ENCODE assay signal across 20 cellular contexts in genomic region chr12:102371177-102371576, GRCh38.
A peak's percentile ranks its signal among the peaks of the same experiment; 100 is the strongest.
DNase-seq lines count a peak whose midpoint lies in the region; ATAC-seq, FAIRE-seq and TF ChIP-seq lines count a peak whose summit lies in the region.
"Had no signal": no experiment of that assay in that cellular context is flagged by ENCODE, and none has a peak within 500 bp of the region (broad histone marks: within the 10 kb centered on the region; RNA-seq: fewer than 3 reads in every experiment).

No MANE protein-coding gene starts in this region.

- no TSS peak for BruUV-seq in GM12878 (replicated peaks; lab: Mats Ljungman, UMichigan)

- peak; percentile 86 for ATAC-seq in activated CD8-positive, alpha-beta T cell treated with anti-CD3 and anti-CD28 coated beads for 36 hours
- ATAC-seq in activated CD8-positive, alpha-beta T cell treated with anti-CD3 and anti-CD28 coated beads, Interleukin-2, amount 10 ng/mL, durations not matched to agents 7 days and 5 days: no peak
- ATAC-seq in GM12878: no peak
- ATAC-seq in stimulated activated naive CD8-positive, alpha-beta T cell treated with anti-CD3 and anti-CD28 coated beads, Interleukin-15, Interleukin-2, amounts not matched to agents 100 U/mL and 50 U/mL, for 24 hours: peak; percentile 81
- ATAC-seq in GM19467 (IDR thresholded peaks at IDR 0.05; ENCODE audit: unreplicated experiment): no peak

- intact Hi-C loops in activated CD8-positive, alpha-beta T cell treated with anti-CD3 and anti-CD28 coated beads for 36 hours (cut with micrococcal nuclease): loop anchor here (10.0 kb wide), 1 partner anchor 114 kb away; the partner anchor contains the start of gene IGF1
- intact Hi-C loops in GM12878 (cut with micrococcal nuclease; ENCODE audit: unreplicated experiment): no loop called here

- FAIRE-seq in GM12878 (lab: Jason Lieb, UNC): no peak
- FAIRE-seq: D721Med, HTR-8/SVneo had no signal

- H3K4me1 Mint-ChIP-seq in activated CD8-positive, alpha-beta T cell treated with anti-CD3 and anti-CD28 coated beads for 36 hours (ENCODE audit: low read depth): peaks cover 5% of the 10 kb centered on the region
- peaks cover 9% of the 10 kb centered on the region for H3K4me1 Mint-ChIP-seq in activated CD8-positive, alpha-beta T cell treated with anti-CD3 and anti-CD28 coated beads, Interleukin-2, amount 10 ng/mL, durations not matched to agents 7 days and 5 days (ENCODE audit: low read depth)

- in situ Hi-C loops in GM12878 (cut with MboI): no loop called here

- no peaks in the 10 kb centered on the region for H3K36me3 Mint-ChIP-seq in activated CD8-positive, alpha-beta T cell treated with anti-CD3 and anti-CD28 coated beads for 36 hours (ENCODE audit: low read depth)
- no peaks in the 10 kb centered on the region for H3K36me3 Mint-ChIP-seq in activated CD8-positive, alpha-beta T cell treated with anti-CD3 and anti-CD28 coated beads, Interleukin-2, amount 10 ng/mL, durations not matched to agents 7 days and 5 days (ENCODE audit: low read depth)

- no peak overlapping the region for H3K4me3 Mint-ChIP-seq in activated CD8-positive, alpha-beta T cell treated with anti-CD3 and anti-CD28 coated beads for 36 hours
- H3K4me3 Mint-ChIP-seq in activated CD8-positive, alpha-beta T cell treated with anti-CD3 and anti-CD28 coated beads, Interleukin-2, amount 10 ng/mL, durations not matched to agents 7 days and 5 days: no peak overlapping the region

- peaks cover 3% of the 10 kb centered on the region for H3K27me3 Mint-ChIP-seq in activated CD8-positive, alpha-beta T cell treated with anti-CD3 and anti-CD28 coated beads for 36 hours
- H3K27me3 Mint-ChIP-seq in activated CD8-positive, alpha-beta T cell treated with anti-CD3 and anti-CD28 coated beads, Interleukin-2, amount 10 ng/mL, durations not matched to agents 7 days and 5 days (ENCODE audit: low read depth): peaks cover 2% of the 10 kb centered on the region

- TF ChIP-seq CTCF in activated CD8-positive, alpha-beta T cell treated with anti-CD3 and anti-CD28 coated beads for 36 hours (IDR thresholded peaks at IDR 0.05): no peak
- no peak for TF ChIP-seq CTCF in GM12878 (IDR thresholded peaks at IDR 0.05 in 2 of 3, conservative IDR thresholded peaks at IDR 0.05 in 1 of 3; ENCODE audit: control insufficient read depth in 2 of 3, extremely low read depth in 1 of 3, insufficient read depth in 1 of 3, low read depth in 3 of 3, low read length in 3 of 3)

- RAD21 ChIA-PET in GM12878 (lab: Charles Lee; ENCODE audit: unreplicated experiment): no interaction called here

- H3K79me2 ChIP-seq in GM12878 (ENCODE audit: control insufficient read depth, insufficient read depth, low read length): no peaks in the 10 kb centered on the region

- no peak for TF ChIP-seq POLR2A in GM12878 (IDR thresholded peaks at IDR 0.05; ENCODE audit: low read depth, low read length)

- SMC1A ChIA-PET in GM12878 (lab: Charles Lee; ENCODE audit: uncharacterized antibody, unreplicated experiment): no interaction called here

- no peaks in the 10 kb centered on the region for H4K20me1 ChIP-seq in GM12878 (ENCODE audit: control insufficient read depth, insufficient read depth)

- H3K36me3 ChIP-seq in GM12878 (ENCODE audit: control insufficient read depth in 2 of 2, insufficient read depth in 2 of 2, low read length in 1 of 2): no peaks in the 10 kb centered on the region
- H3K36me3 ChIP-seq: BE2C had no signal

- H3K27me3 ChIP-seq in GM12878 (replicated peaks in 1 of 2; ENCODE audit: control insufficient read depth in 2 of 2, insufficient read depth in 2 of 2, low read length in 1 of 2): no peaks in the 10 kb centered on the region
- H3K27me3 ChIP-seq: BE2C had no signal

- 3% methylated on average over 2 of the region's 2 CpGs for WGBS in GM12878 (ENCODE audit: insufficient coverage, insufficient replicate concordance, low lambda C conversion rate, missing lambda C conversion rate)

- no peak overlapping the region for H2AFZ ChIP-seq in GM12878 (ENCODE audit: control insufficient read depth, low read depth, low read length)
- H2AFZ ChIP-seq: PC-9 had no signal

- peak; percentile 31 for DNase-seq in activated CD8-positive, alpha-beta T cell treated with anti-CD3 and anti-CD28 coated beads for 36 hours
- no peak for DNase-seq in activated CD8-positive, alpha-beta T cell treated with anti-CD3 and anti-CD28 coated beads, Interleukin-2, amount 10 ng/mL, durations not matched to agents 7 days and 5 days
- DNase-seq in stimulated activated CD4-positive, alpha-beta T cell treated with anti-CD3 and anti-CD28 coated beads, Interleukin-15, amount 100 ng/mL, for 24 hours: peak; percentile 5
- DNase-seq in stimulated activated CD4-positive, alpha-beta T cell treated with anti-CD3 and anti-CD28 coated beads, Interleukin-12 subunit alpha, Interleukin-12 subunit beta, amount 100 ng/mL, for 4 hours: no peak
- DNase-seq in GM12878 (ENCODE audit: low read depth, low spot score): no peak
- peak; percentile 6 for DNase-seq in stimulated activated naive CD8-positive, alpha-beta T cell treated with anti-CD3 and anti-CD28 coated beads, Interleukin-15, Interleukin-2, amounts not matched to agents 100 U/mL and 50 U/mL, for 24 hours
- DNase-seq in stimulated activated naive CD4-positive, alpha-beta T cell (lab: John Stamatoyannopoulos, UW): no peak
- DNase-seq: BE2C, DMS53, GDM1, KG1, NCI-H1092, NCI-H1436, NCI-H1930, NCI-H510A, PC-9, RPMI8226 had no signal

- CTCF ChIA-PET in activated CD8-positive, alpha-beta T cell treated with anti-CD3 and anti-CD28 coated beads for 36 hours (lab: Charles Lee): no interaction called here
- CTCF ChIA-PET in activated CD8-positive, alpha-beta T cell treated with anti-CD3 and anti-CD28 coated beads, Interleukin-2, amount 10 ng/mL, durations not matched to agents 7 days and 5 days (lab: Charles Lee): no interaction called here
- CTCF ChIA-PET in GM12878 (lab: Yijun Ruan, JAX): no interaction called here

- peaks cover 12% of the 10 kb centered on the region for H3K9me3 Mint-ChIP-seq in activated CD8-positive, alpha-beta T cell treated with anti-CD3 and anti-CD28 coated beads for 36 hours
- no peaks in the 10 kb centered on the region for H3K9me3 Mint-ChIP-seq in activated CD8-positive, alpha-beta T cell treated with anti-CD3 and anti-CD28 coated beads, Interleukin-2, amount 10 ng/mL, durations not matched to agents 7 days and 5 days (ENCODE audit: insufficient read depth)

- H3K4me1 ChIP-seq in GM12878 (ENCODE audit: control insufficient read depth, insufficient read depth, low read length): no peaks in the 10 kb centered on the region
- H3K4me1 ChIP-seq: BE2C had no signal

- H3K4me3 ChIP-seq in GM12878: no peak overlapping the region
- H3K4me3 ChIP-seq: PC-9 had no signal

- H3K27ac ChIP-seq in GM12878 (ENCODE audit: control insufficient read depth, insufficient read depth): no peak overlapping the region
- H3K27ac ChIP-seq: PC-9 had no signal

- H3K4me2 ChIP-seq in GM12878 (ENCODE audit: control insufficient read depth, insufficient read depth): no peak overlapping the region
- H3K4me2 ChIP-seq: PC-9 had no signal

- H3K9ac ChIP-seq in GM12878 (ENCODE audit: control insufficient read depth, insufficient read depth, low read length): no peak overlapping the region

- no peak for TF ChIP-seq RAD21 in GM12878 (IDR thresholded peaks at IDR 0.05; ENCODE audit: insufficient read depth, low read depth, low read length)

- TF ChIP-seq EP300 in GM12878 (IDR thresholded peaks at IDR 0.05; ENCODE audit: borderline replicate concordance in 1 of 2, control insufficient read depth in 1 of 2, low read depth in 2 of 2, low read length in 2 of 2): no peak

- POLR2A ChIA-PET in activated CD8-positive, alpha-beta T cell treated with anti-CD3 and anti-CD28 coated beads for 36 hours (lab: Charles Lee): no interaction called here
- POLR2A ChIA-PET in activated CD8-positive, alpha-beta T cell treated with anti-CD3 and anti-CD28 coated beads, Interleukin-2, amount 10 ng/mL, durations not matched to agents 7 days and 5 days (lab: Charles Lee): no interaction called here
- POLR2A ChIA-PET in GM12878 (lab: Charles Lee): no interaction called here

- H3K9me3 ChIP-seq in GM12878 (replicated peaks; ENCODE audit: control insufficient read depth, insufficient read depth, low read length): peaks cover 5% of the 10 kb centered on the region
- H3K9me3 ChIP-seq: BE2C had no signal

- no peak overlapping the region for H3K27ac Mint-ChIP-seq in activated CD8-positive, alpha-beta T cell treated with anti-CD3 and anti-CD28 coated beads for 36 hours
- H3K27ac Mint-ChIP-seq in activated CD8-positive, alpha-beta T cell treated with anti-CD3 and anti-CD28 coated beads, Interleukin-2, amount 10 ng/mL, durations not matched to agents 7 days and 5 days: no peak overlapping the region

TF ChIP-seq in GM12878, 131 proteins besides CTCF, POLR2A, EP300 and RAD21:
- TF ChIP-seq POLR2AphosphoS5 (IDR thresholded peaks at IDR 0.05; ENCODE audit: low read length): no peak
- peak; percentile 34 for TF ChIP-seq MEF2B (IDR thresholded peaks at IDR 0.05; ENCODE audit: partially characterized antibody, poor library complexity, severe bottlenecking)

Comparison
In these comparisons a context has a peak if more than half of its experiments do, and no peak if none do; other contexts are left out.
1. ATAC-seq: peak in activated CD8-positive, alpha-beta T cell treated with anti-CD3 and anti-CD28 coated beads for 36 hours (single experiment) and stimulated activated naive CD8-positive, alpha-beta T cell treated with anti-CD3 and anti-CD28 coated beads, Interleukin-15, Interleukin-2, amounts not matched to agents 100 U/mL and 50 U/mL, for 24 hours (single experiment); none in activated CD8-positive, alpha-beta T cell treated with anti-CD3 and anti-CD28 coated beads, Interleukin-2, amount 10 ng/mL, durations not matched to agents 7 days and 5 days (single experiment), GM12878 (single experiment) and GM19467 (single experiment).
2. DNase-seq: peak in activated CD8-positive, alpha-beta T cell treated with anti-CD3 and anti-CD28 coated beads for 36 hours (single experiment), stimulated activated CD4-positive, alpha-beta T cell treated with anti-CD3 and anti-CD28 coated beads, Interleukin-15, amount 100 ng/mL, for 24 hours (single experiment) and stimulated activated naive CD8-positive, alpha-beta T cell treated with anti-CD3 and anti-CD28 coated beads, Interleukin-15, Interleukin-2, amounts not matched to agents 100 U/mL and 50 U/mL, for 24 hours (single experiment); none in activated CD8-positive, alpha-beta T cell treated with anti-CD3 and anti-CD28 coated beads, Interleukin-2, amount 10 ng/mL, durations not matched to agents 7 days and 5 days (single experiment), stimulated activated CD4-positive, alpha-beta T cell treated with anti-CD3 and anti-CD28 coated beads, Interleukin-12 subunit alpha, Interleukin-12 subunit beta, amount 100 ng/mL, for 4 hours (single experiment), GM12878 (single experiment) and stimulated activated naive CD4-positive, alpha-beta T cell (0 of 6).